In the genomic region with DNA sequence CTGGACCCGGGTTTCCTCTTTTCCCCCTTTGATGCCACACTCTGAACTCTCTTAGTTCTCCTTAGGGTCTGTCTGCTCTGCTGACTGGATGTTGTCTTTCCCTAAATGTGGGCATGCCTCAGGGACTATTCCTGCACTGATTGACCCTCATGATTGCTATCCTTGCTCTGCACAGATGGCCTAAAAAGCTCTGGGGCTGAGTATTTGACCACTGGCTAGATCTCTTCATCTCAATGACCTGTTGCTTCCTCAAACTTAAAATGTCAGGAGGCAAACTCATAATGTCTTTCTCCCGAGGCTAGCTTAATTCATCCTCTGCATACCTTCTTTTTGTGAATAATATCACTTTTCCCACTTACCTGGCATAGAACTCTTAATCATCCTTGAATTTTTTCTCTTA, we compare ENCODE assay signal across 27 cellular contexts.
"Had no signal": no experiment of that assay in that cellular context is flagged by ENCODE, and none has a peak within 500 bp of the region (broad histone marks: within the 10 kb centered on the region; RNA-seq: fewer than 3 reads in every experiment).

No MANE protein-coding gene starts in this region.

- H3K27ac ChIP-seq: neutrophil, pancreas, psoas muscle, right lobe of liver, sigmoid colon, stomach, thoracic aorta, thyroid gland, tibial nerve, upper lobe of right lung, vagina had no signal

- H3K27ac Mint-ChIP-seq: naive thymus-derived CD8-positive, alpha-beta T cell; natural killer cell treated with Interleukin-12 subunit alpha and Interleukin-12 subunit beta and Interleukin-15 and Interleukin-18, amount 100 ng/mL, for 72 hours; nephron progenitor cell; stimulated activated effector memory CD8-positive, alpha-beta T cell treated with anti-CD3 and anti-CD28 coated beads, Interleukin-12 subunit alpha, Interleukin-12 subunit beta, amount 100 ng/mL, for 72 hours; stimulated activated naive B cell treated with anti-CD40 and anti-IgM and Interleukin-4, amounts not matched to agents 10 μg/mL and 1 μg/mL and 100 μg/mL, for 72 hours; stimulated activated naive CD8-positive, alpha-beta T cell treated with anti-CD3 and anti-CD28 coated beads, Interleukin-15, Interleukin-2, amounts not matched to agents 100 ng/mL and 50 ng/mL, for 24 hours; type B pancreatic cell had no signal

- DNase-seq: naive thymus-derived CD8-positive, alpha-beta T cell; nephron progenitor cell; nucleus accumbens; pancreas; psoas muscle; right cardiac atrium; right lobe of liver; sigmoid colon; small intestine; stimulated activated CD4-positive, alpha-beta T cell treated with anti-CD3 and anti-CD28 coated beads, Interleukin-15, amount 100 ng/mL, for 24 hours; stimulated activated CD4-positive, alpha-beta T cell treated with anti-CD3 and anti-CD28 coated beads, Interleukin-2, amount 100 ng/mL, for 24 hours; stimulated activated CD4-positive, alpha-beta T cell treated with anti-CD3 and anti-CD28 coated beads, Interleukin-2, amount 100 ng/mL, for 48 hours; stimulated activated CD4-positive, alpha-beta T cell treated with anti-CD3 and anti-CD28 coated beads, Interleukin-4, amount 100 ng/mL, for 24 hours; stimulated activated naive B cell treated with anti-CD40 and anti-IgM and Interleukin-4, amounts not matched to agents 10 μg/mL and 1 μg/mL and 100 μg/mL, for 72 hours; stimulated activated naive CD4-positive, alpha-beta T cell treated with Interleukin-2 at 50 U/mL for 16 hours; stomach; thyroid gland; upper lobe of right lung had no signal

- H3K4me3 Mint-ChIP-seq: naive thymus-derived CD8-positive, alpha-beta T cell; natural killer cell treated with Interleukin-12 subunit alpha and Interleukin-12 subunit beta and Interleukin-15 and Interleukin-18, amount 100 ng/mL, for 72 hours; nephron progenitor cell; neural crest cell; stimulated activated effector memory CD8-positive, alpha-beta T cell treated with anti-CD3 and anti-CD28 coated beads, Interleukin-12 subunit alpha, Interleukin-12 subunit beta, amount 100 ng/mL, for 72 hours; stimulated activated naive B cell treated with anti-CD40 and anti-IgM and Interleukin-4, amounts not matched to agents 10 μg/mL and 1 μg/mL and 100 μg/mL, for 72 hours; stimulated activated naive CD8-positive, alpha-beta T cell treated with anti-CD3 and anti-CD28 coated beads, Interleukin-15, Interleukin-2, amounts not matched to agents 100 ng/mL and 50 ng/mL, for 24 hours; type B pancreatic cell had no signal

- H3K9me3 Mint-ChIP-seq: naive thymus-derived CD8-positive, alpha-beta T cell; natural killer cell treated with Interleukin-12 subunit alpha and Interleukin-12 subunit beta and Interleukin-15 and Interleukin-18, amount 100 ng/mL, for 72 hours; neural crest cell; stimulated activated effector memory CD8-positive, alpha-beta T cell treated with anti-CD3 and anti-CD28 coated beads, Interleukin-12 subunit alpha, Interleukin-12 subunit beta, amount 100 ng/mL, for 72 hours; stimulated activated naive B cell treated with anti-CD40 and anti-IgM and Interleukin-4, amounts not matched to agents 10 μg/mL and 1 μg/mL and 100 μg/mL, for 72 hours; stimulated activated naive CD8-positive, alpha-beta T cell treated with anti-CD3 and anti-CD28 coated beads, Interleukin-15, Interleukin-2, amounts not matched to agents 100 ng/mL and 50 ng/mL, for 24 hours had no signal

- H3K4me3 ChIP-seq: pancreas, psoas muscle, right lobe of liver, sigmoid colon, stomach, thoracic aorta, thyroid gland, tibial nerve, upper lobe of right lung, vagina had no signal

- H3K4me1 Mint-ChIP-seq: nephron progenitor cell; neural crest cell; stimulated activated effector memory CD8-positive, alpha-beta T cell treated with anti-CD3 and anti-CD28 coated beads, Interleukin-12 subunit alpha, Interleukin-12 subunit beta, amount 100 ng/mL, for 72 hours had no signal

- H3K36me3 ChIP-seq: neutrophil, pancreas, right lobe of liver, sigmoid colon, stomach, thoracic aorta, thyroid gland, tibial nerve, upper lobe of right lung, vagina had no signal

- H3K27me3 ChIP-seq: neutrophil, pancreas, right lobe of liver, sigmoid colon, stomach, thyroid gland, tibial nerve, upper lobe of right lung, vagina had no signal

- H3K27me3 Mint-ChIP-seq: stimulated activated naive CD8-positive, alpha-beta T cell treated with anti-CD3 and anti-CD28 coated beads, Interleukin-15, Interleukin-2, amounts not matched to agents 100 ng/mL and 50 ng/mL, for 24 hours; type B pancreatic cell had no signal

- H3K36me3 Mint-ChIP-seq: naive thymus-derived CD8-positive, alpha-beta T cell; natural killer cell treated with Interleukin-12 subunit alpha and Interleukin-12 subunit beta and Interleukin-15 and Interleukin-18, amount 100 ng/mL, for 72 hours; stimulated activated effector memory CD8-positive, alpha-beta T cell treated with anti-CD3 and anti-CD28 coated beads, Interleukin-12 subunit alpha, Interleukin-12 subunit beta, amount 100 ng/mL, for 72 hours; stimulated activated naive B cell treated with anti-CD40 and anti-IgM and Interleukin-4, amounts not matched to agents 10 μg/mL and 1 μg/mL and 100 μg/mL, for 72 hours had no signal

- ATAC-seq: naive thymus-derived CD8-positive, alpha-beta T cell; right cardiac atrium; stimulated activated effector memory CD8-positive, alpha-beta T cell treated with anti-CD3 and anti-CD28 coated beads, Interleukin-12 subunit alpha, Interleukin-12 subunit beta, amount 100 ng/mL, for 72 hours; stimulated activated naive B cell treated with anti-CD40 and anti-IgM and Interleukin-4, amounts not matched to agents 10 μg/mL and 1 μg/mL and 100 μg/mL, for 72 hours; upper lobe of right lung had no signal

- H3K9me3 ChIP-seq: neutrophil, pancreas, psoas muscle, right lobe of liver, sigmoid colon, stomach, thoracic aorta, thyroid gland, tibial nerve, upper lobe of right lung, vagina had no signal

- H3K4me1 ChIP-seq: pancreas, psoas muscle, right lobe of liver, stomach, tibial nerve, upper lobe of right lung, vagina had no signal
